1 cellular context compared by ENCODE assay signal in the genomic region with DNA sequence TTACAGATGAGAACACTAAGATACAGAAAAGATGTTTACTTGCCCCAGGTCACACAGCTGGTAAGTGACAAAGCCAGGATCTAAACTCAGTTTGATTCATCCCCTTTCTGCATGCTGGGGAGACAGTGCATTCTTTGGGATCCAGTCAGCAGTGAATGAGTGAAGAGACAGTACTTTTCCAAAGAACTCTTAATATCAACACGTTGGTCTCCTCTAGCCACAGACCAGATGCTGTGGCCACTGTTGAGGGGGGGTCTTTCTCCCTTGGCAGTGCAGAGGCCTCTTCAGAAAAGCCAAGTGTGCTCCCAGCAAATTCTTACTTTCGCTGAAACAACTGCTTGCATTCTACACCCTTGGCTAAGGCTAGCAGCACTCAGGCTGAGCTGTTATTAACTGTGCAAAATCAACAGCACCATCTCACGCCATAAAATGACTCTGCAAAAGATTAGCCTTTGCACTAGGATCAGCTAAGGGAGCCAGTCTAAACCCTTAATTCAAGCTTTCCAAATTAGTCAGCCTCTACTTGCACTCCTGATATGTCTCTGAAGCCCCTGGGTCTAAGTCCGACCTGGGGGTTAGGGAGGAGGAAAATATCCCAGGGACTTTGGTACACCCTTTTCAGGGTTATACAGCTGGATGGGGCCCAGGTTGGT.
TF ChIP-seq lines count a peak whose summit lies in the region.

No MANE protein-coding gene starts in this region.

TF ChIP-seq in SK-N-SH treated with all-trans-retinoic acid at 6 μM for 48 hours, 23 proteins besides CTCF, POLR2A, EP300 and RAD21 (continued from another document):
- TF ChIP-seq, protein P1, sequence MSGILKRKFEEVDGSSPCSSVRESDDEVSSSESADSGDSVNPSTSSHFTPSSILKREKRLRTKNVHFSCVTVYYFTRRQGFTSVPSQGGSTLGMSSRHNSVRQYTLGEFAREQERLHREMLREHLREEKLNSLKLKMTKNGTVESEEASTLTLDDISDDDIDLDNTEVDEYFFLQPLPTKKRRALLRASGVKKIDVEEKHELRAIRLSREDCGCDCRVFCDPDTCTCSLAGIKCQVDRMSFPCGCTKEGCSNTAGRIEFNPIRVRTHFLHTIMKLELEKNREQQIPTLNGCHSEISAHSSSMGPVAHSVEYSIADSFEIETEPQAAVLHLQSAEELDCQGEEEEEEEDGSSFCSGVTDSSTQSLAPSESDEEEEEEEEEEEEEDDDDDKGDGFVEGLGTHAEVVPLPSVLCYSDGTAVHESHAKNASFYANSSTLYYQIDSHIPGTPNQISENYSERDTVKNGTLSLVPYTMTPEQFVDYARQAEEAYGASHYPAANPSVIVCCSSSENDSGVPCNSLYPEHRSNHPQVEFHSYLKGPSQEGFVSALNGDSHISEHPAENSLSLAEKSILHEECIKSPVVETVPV (CRISPR knock-in tag; IDR thresholded peaks at IDR 0.05) = no peak
- TF ChIP-seq ZNF565 (CRISPR knock-in tag; conservative IDR thresholded peaks at IDR 0.05; ENCODE audit: low read depth) (no peak), PPARA (CRISPR knock-in tag; IDR thresholded peaks at IDR 0.05; ENCODE audit: borderline replicate concordance) (no peak), RARB (CRISPR knock-in tag; IDR thresholded peaks at IDR 0.05) (no peak), ISL1 (CRISPR knock-in tag; IDR thresholded peaks at IDR 0.05) (no peak), TCF4 (CRISPR knock-in tag; IDR thresholded peaks at IDR 0.05; ENCODE audit: borderline replicate concordance) (no peak)
